Comparison of ENCODE assay signal across 1 cellular context in genomic region chr19:7098701-7099596, GRCh38.
A peak's percentile ranks its signal among the peaks of the same experiment; 100 is the strongest.
TF ChIP-seq lines count a peak whose summit lies in the region.

No MANE protein-coding gene starts in this region.

TF ChIP-seq in HepG2, 621 proteins besides CTCF, POLR2A, EP300 and RAD21 (continued from another document and continues in another):
- TF ChIP-seq ARID4A (CRISPR knock-in tag; IDR thresholded peaks at IDR 0.05; ENCODE audit: borderline replicate concordance): peak; percentile 57; the same call in 1 of the 2 replicates
- TF ChIP-seq PAXIP1 (CRISPR knock-in tag; conservative IDR thresholded peaks at IDR 0.05): no peak
- no peak for TF ChIP-seq TARDBP (CRISPR knock-in tag; IDR thresholded peaks at IDR 0.05)
- TF ChIP-seq MTA3 (CRISPR knock-in tag; IDR thresholded peaks at IDR 0.05): no peak
- no peak for TF ChIP-seq EZH2 (conservative IDR thresholded peaks at IDR 0.05; ENCODE audit: low read depth, low read length)
- TF ChIP-seq ZNF564 (CRISPR knock-in tag; IDR thresholded peaks at IDR 0.05): peak; percentile 60; the same call in 1 of the 2 replicates
- TF ChIP-seq GATA4 (IDR thresholded peaks at IDR 0.05; ENCODE audit: borderline replicate concordance, low read depth): 0 out of 2 replicates have a peak, but pooled peaks have one; percentile 28
- TF ChIP-seq ZNF12 (CRISPR knock-in tag; IDR thresholded peaks at IDR 0.05): no peak
- TF ChIP-seq TFAP4 (IDR thresholded peaks at IDR 0.05; ENCODE audit: borderline replicate concordance, low read depth): no peak
- no peak; the same call in 1 of the 2 replicates for TF ChIP-seq RFXANK (CRISPR knock-in tag; IDR thresholded peaks at IDR 0.05)
- TF ChIP-seq ZNF891 (CRISPR knock-in tag; IDR thresholded peaks at IDR 0.05): no peak; the same call in 1 of the 2 replicates
- TF ChIP-seq ZNF335 (CRISPR knock-in tag; IDR thresholded peaks at IDR 0.05): no peak
- no peak for TF ChIP-seq ZNF510 (CRISPR knock-in tag; IDR thresholded peaks at IDR 0.05; ENCODE audit: low read depth)
- TF ChIP-seq MED8 (CRISPR knock-in tag; IDR thresholded peaks at IDR 0.05; ENCODE audit: insufficient replicate concordance): peak; percentile 62
- TF ChIP-seq PAX8 (CRISPR knock-in tag; IDR thresholded peaks at IDR 0.05; ENCODE audit: borderline replicate concordance): no peak
- no peak for TF ChIP-seq ELF3 (CRISPR knock-in tag; IDR thresholded peaks at IDR 0.05)
- TF ChIP-seq ZNF317 (CRISPR knock-in tag; IDR thresholded peaks at IDR 0.05): peak; percentile 40; the same call in 1 of the 2 replicates
- TF ChIP-seq ZNF407 (CRISPR knock-in tag; IDR thresholded peaks at IDR 0.05; ENCODE audit: not compliant biosample characterization): no peak
- peak; percentile 29; the same call in 1 of the 2 replicates for TF ChIP-seq GATAD1 (CRISPR knock-in tag; IDR thresholded peaks at IDR 0.05)
- TF ChIP-seq KLF16 (CRISPR knock-in tag; IDR thresholded peaks at IDR 0.05): peak in 1 of 2 experiments; percentile 43; a peak in 1 of 4 replicates
- peak; percentile 43 for TF ChIP-seq MXD1 (CRISPR knock-in tag; IDR thresholded peaks at IDR 0.05)
- TF ChIP-seq ATF5 (CRISPR knock-in tag; IDR thresholded peaks at IDR 0.05; ENCODE audit: low read depth): no peak
- peak; percentile 18 for TF ChIP-seq RXRA (CRISPR knock-in tag; IDR thresholded peaks at IDR 0.05)
- no peak for TF ChIP-seq ZNF720 (CRISPR knock-in tag; IDR thresholded peaks at IDR 0.05)
- no peak for TF ChIP-seq MLLT10 (CRISPR knock-in tag; IDR thresholded peaks at IDR 0.05)
- no peak for TF ChIP-seq GPBP1L1 (CRISPR knock-in tag; IDR thresholded peaks at IDR 0.05)
- TF ChIP-seq GTF2F1 (IDR thresholded peaks at IDR 0.05; ENCODE audit: low read length): no peak
- no peak for TF ChIP-seq TEAD2 (CRISPR knock-in tag; IDR thresholded peaks at IDR 0.05)
- peak; percentile 46 for TF ChIP-seq TEAD3 (CRISPR knock-in tag; optimal IDR thresholded peaks at IDR 0.05; ENCODE audit: borderline replicate concordance)
- 0 out of 2 replicates have a peak, but pooled peaks have one; percentile 26 for TF ChIP-seq EEA1 (CRISPR knock-in tag; IDR thresholded peaks at IDR 0.05; ENCODE audit: borderline replicate concordance)
- 0 out of 2 replicates have a peak, but pooled peaks have one; percentile 31 for TF ChIP-seq ZBTB7A (CRISPR knock-in tag; IDR thresholded peaks at IDR 0.05)
- no peak for TF ChIP-seq ZNF749 (CRISPR knock-in tag; IDR thresholded peaks at IDR 0.05; ENCODE audit: borderline replicate concordance)
- TF ChIP-seq POLR2AphosphoS5 (IDR thresholded peaks at IDR 0.05; ENCODE audit: low read depth, low read length): peak; percentile 90
- TF ChIP-seq MAF1 (CRISPR knock-in tag; IDR thresholded peaks at IDR 0.05; ENCODE audit: borderline replicate concordance): peak; percentile 50; the same call in 1 of the 2 replicates
- TF ChIP-seq FOXM1 (CRISPR knock-in tag; IDR thresholded peaks at IDR 0.05): no peak
- TF ChIP-seq ETS1 (CRISPR knock-in tag; IDR thresholded peaks at IDR 0.05): no peak
- TF ChIP-seq ZBTB21 (CRISPR knock-in tag; IDR thresholded peaks at IDR 0.05): no peak
- TF ChIP-seq ADNP (CRISPR knock-in tag; IDR thresholded peaks at IDR 0.05): no peak
- no peak for TF ChIP-seq RNF2 (conservative IDR thresholded peaks at IDR 0.05; ENCODE audit: low read depth)
- no peak for TF ChIP-seq NBN (conservative IDR thresholded peaks at IDR 0.05)
- no peak for TF ChIP-seq CENPBD1 (CRISPR knock-in tag; IDR thresholded peaks at IDR 0.05; ENCODE audit: borderline replicate concordance, low read depth)
- no peak for TF ChIP-seq NR3C1 (CRISPR knock-in tag; IDR thresholded peaks at IDR 0.05)
- no peak for TF ChIP-seq ZKSCAN8 (CRISPR knock-in tag; IDR thresholded peaks at IDR 0.05; ENCODE audit: borderline replicate concordance)
- peak; percentile 24; the same call in 1 of the 2 replicates for TF ChIP-seq MYC (CRISPR knock-in tag; IDR thresholded peaks at IDR 0.05; ENCODE audit: borderline replicate concordance)
